In the genomic region with DNA sequence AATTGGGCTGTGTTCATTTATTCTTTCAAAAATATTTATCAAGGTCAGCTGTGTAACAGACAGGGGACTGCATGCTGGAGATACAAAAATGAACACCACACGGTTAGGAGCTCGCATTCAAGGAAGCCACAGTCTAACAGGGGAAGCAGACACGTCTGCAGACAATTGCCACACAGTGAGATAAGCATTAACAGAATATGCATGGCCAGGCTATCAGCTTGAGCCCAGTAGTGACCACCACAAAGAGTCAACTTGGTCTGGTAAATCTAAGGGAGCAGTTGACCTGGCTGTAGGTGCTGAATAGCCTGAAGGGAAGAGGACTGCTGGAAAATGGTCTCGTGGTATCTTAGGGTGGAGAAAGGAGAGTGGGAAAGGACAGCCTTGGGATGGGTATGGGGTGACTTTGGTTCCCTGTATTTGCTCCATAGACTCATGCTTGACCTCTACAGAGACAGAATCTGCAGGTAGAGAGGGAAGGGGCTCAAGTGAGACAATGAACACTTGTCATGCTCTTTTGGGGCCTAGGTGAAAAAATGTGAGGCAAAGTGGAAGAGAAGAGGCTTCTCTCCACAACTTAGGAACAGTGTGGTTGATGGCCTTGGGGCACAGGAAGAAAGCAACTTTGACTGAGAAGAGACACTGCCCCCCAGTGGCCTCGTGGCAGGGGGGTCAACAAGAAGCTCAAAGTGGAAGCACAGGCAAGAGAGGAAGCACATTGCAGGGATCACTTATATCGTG, we compare ENCODE assay signal across 8 cellular contexts. TPM values are rescaled to one million over a fixed set of nuclear protein-coding genes. Genes with fewer than 3 reads are reported as not detected.
A peak's percentile ranks its signal among the peaks of the same experiment; 100 is the strongest.
DNase-seq lines count a peak whose midpoint lies in the region; ATAC-seq and TF ChIP-seq lines count a peak whose summit lies in the region.

No MANE protein-coding gene starts in this region.

- H3K9ac ChIP-seq in BLaER1 = no peak overlapping the region; the same call in 1 of the 2 replicates
- no peak overlapping the region for H3K9ac ChIP-seq in Karpas-422 (ENCODE audit: low read length)
- H3K9ac ChIP-seq in neural progenitor cell = no peak overlapping the region

- peaks cover 7% of the 10 kb centered on the region for H3K27me3 Mint-ChIP-seq in neural progenitor cell (ENCODE audit: insufficient read depth, low read depth)

- H3K9me3 ChIP-seq in BLaER1 (no peaks in the 10 kb centered on the region), Karpas-422 (ENCODE audit: low read length) (no peaks in the 10 kb centered on the region), PC-9 (ENCODE audit: insufficient read depth, low read depth) (no peaks in the 10 kb centered on the region), neural progenitor cell (ENCODE audit: low read depth) (no peaks in the 10 kb centered on the region), suprapubic skin (no peaks in the 10 kb centered on the region)

- no peaks in the 10 kb centered on the region for H3K27me3 ChIP-seq in BLaER1
- H3K27me3 ChIP-seq in Karpas-422 (ENCODE audit: low read length) = no peaks in the 10 kb centered on the region
- no peaks in the 10 kb centered on the region for H3K27me3 ChIP-seq in PC-9 (ENCODE audit: insufficient read depth, low read depth)
- peaks cover 2% of the 10 kb centered on the region for H3K27me3 ChIP-seq in neural progenitor cell
- H3K27me3 ChIP-seq in suprapubic skin = no peaks in the 10 kb centered on the region

- peak; percentile 61 for ATAC-seq in GM19438 (IDR thresholded peaks at IDR 0.05; ENCODE audit: low read depth, unreplicated experiment)

- BruUV-seq in PC-9 (replicated peaks; lab: Mats Ljungman, UMichigan) = no TSS peak

- H3K27ac ChIP-seq in BLaER1 (no peak overlapping the region), Karpas-422 (ENCODE audit: low read length) (no peak overlapping the region), PC-9 (no peak overlapping the region), neural progenitor cell (no peak overlapping the region), suprapubic skin (no peak overlapping the region)

- 59% methylated on average over 6 of the region's 6 CpGs for WGBS in suprapubic skin

- POLR2A ChIA-PET in PC-9 (lab: Charles Lee; ENCODE audit: unreplicated experiment) = interaction anchor here (0.6 kb wide), 1 partner anchor 766 kb away, joined by 6 read pairs; no protein-coding TSS in a partner anchor

- H3K36me3 Mint-ChIP-seq in neural progenitor cell = no peaks in the 10 kb centered on the region

- H3K4me2 ChIP-seq in BLaER1 (peak overlapping the region; percentile 56), Karpas-422 (ENCODE audit: low read depth, low read length, poor library complexity, severe bottlenecking) (no peak overlapping the region), PC-9 (no peak overlapping the region), neural progenitor cell (no peak overlapping the region)

- TF ChIP-seq CTCF in PC-9 (conservative IDR thresholded peaks at IDR 0.05) (peak; percentile 83), neural progenitor cell (IDR thresholded peaks at IDR 0.05) (peak; percentile 74), suprapubic skin (IDR thresholded peaks at IDR 0.05) (peak in 1 of 2 donors; percentile 46)

- H3K9me2 ChIP-seq in Karpas-422 (replicated peaks; ENCODE audit: insufficient read depth, low read length) = no peaks in the 10 kb centered on the region
- H3K9me2 ChIP-seq in PC-9 (ENCODE audit: insufficient read depth) = no peaks in the 10 kb centered on the region

- H4K20me1 ChIP-seq in BLaER1 = no peaks in the 10 kb centered on the region
- H4K20me1 ChIP-seq in Karpas-422 (ENCODE audit: insufficient read depth, low read depth, low read length) = no peaks in the 10 kb centered on the region
- no peaks in the 10 kb centered on the region; the same call in 1 of the 2 replicates for H4K20me1 ChIP-seq in PC-9 (ENCODE audit: insufficient read depth)
- no peaks in the 10 kb centered on the region for H4K20me1 ChIP-seq in neural progenitor cell (ENCODE audit: low read depth)

- H3K4me1 ChIP-seq in BLaER1 (peaks cover 35% of the 10 kb centered on the region), Karpas-422 (ENCODE audit: low read length) (peaks cover 27% of the 10 kb centered on the region), PC-9 (replicated peaks; ENCODE audit: insufficient read depth) (no peaks in the 10 kb centered on the region), neural progenitor cell (peaks cover 11% of the 10 kb centered on the region), suprapubic skin (no peaks in the 10 kb centered on the region)

- H3F3A ChIP-seq in PC-9 (ENCODE audit: insufficient read depth, low read depth) = no peaks in the 10 kb centered on the region
- H3F3A ChIP-seq in neural progenitor cell (ENCODE audit: low read depth) = peaks cover 10% of the 10 kb centered on the region

- H3K9me3 Mint-ChIP-seq in neural progenitor cell = no peaks in the 10 kb centered on the region

- no peak overlapping the region for H2AFZ ChIP-seq in Karpas-422 (ENCODE audit: low read length)
- no peak overlapping the region for H2AFZ ChIP-seq in PC-9
- H2AFZ ChIP-seq in neural progenitor cell (replicated peaks) = peak overlapping the region; percentile 1

- intact Hi-C loops in PC-9 (cut with micrococcal nuclease; ENCODE audit: unreplicated experiment) = loop anchor here (1.0 to 10.0 kb wide), 6 partner anchors 57 to 1305 kb away; a partner anchor contains a TSS

- H3K36me3 ChIP-seq in BLaER1 (no peaks in the 10 kb centered on the region), Karpas-422 (ENCODE audit: insufficient read depth, low read length) (no peaks in the 10 kb centered on the region), PC-9 (ENCODE audit: low read depth) (no peaks in the 10 kb centered on the region), neural progenitor cell (no peaks in the 10 kb centered on the region), suprapubic skin (no peaks in the 10 kb centered on the region)

- no peak overlapping the region for H3K27ac Mint-ChIP-seq in neural progenitor cell

- DNase-seq in Karpas-422 = peak; percentile 93
- DNase-seq in PC-9 = peak; percentile 45 to 66
- DNase-seq in activated T-cell treated with anti-CD3 and anti-CD28 coated beads for 48 hours (ENCODE audit: low read depth) = peak; percentile 61
- peak; percentile 56 for DNase-seq in fibroblast of gingiva (ENCODE audit: low read depth)
- DNase-seq in neural progenitor cell (ENCODE audit: low spot score) = peak; percentile 78
- peak; percentile 73 to 80 for DNase-seq in suprapubic skin (ENCODE audit: low spot score in 2 of 2)

- CTCF ChIA-PET in PC-9 (lab: Charles Lee) = interaction anchor here (0.6 to 2.3 kb wide), 9 partner anchors 109 to 697 kb away, joined by 3 to 22 read pairs (median 4); a partner anchor contains a TSS

- peaks cover 14% of the 10 kb centered on the region for H3K4me1 Mint-ChIP-seq in neural progenitor cell

- H3K4me3 ChIP-seq in BLaER1 (no peak overlapping the region), Karpas-422 (ENCODE audit: low read length) (no peak overlapping the region), PC-9 (no peak overlapping the region), neural progenitor cell (no peak overlapping the region), suprapubic skin (no peak overlapping the region)

- TF ChIP-seq EP300 in suprapubic skin (IDR thresholded peaks at IDR 0.05) = no peak

- H3K4me3 Mint-ChIP-seq in neural progenitor cell = no peak overlapping the region

- no peak for TF ChIP-seq POLR2A in suprapubic skin (IDR thresholded peaks at IDR 0.05)

- H3K79me2 ChIP-seq in Karpas-422 (ENCODE audit: low read length) (no peaks in the 10 kb centered on the region), PC-9 (ENCODE audit: low read depth) (no peaks in the 10 kb centered on the region), neural progenitor cell (ENCODE audit: low read depth) (no peaks in the 10 kb centered on the region)

RNA-seq across cellular contexts. Expression of a gene that starts 7.6 kb away (rescaled TPM):
- 3.2 TPM in 2 replicates for total RNA-seq in Karpas-422 (2014; rRNA removed; shearing (Covaris generic); ENCODE audit: low replicate concordance)
- total RNA-seq in PC-9 (2021) (2.3 and 3.0 TPM in 2 replicates), neural progenitor cell (ENCODE audit: low replicate concordance) (1.3 and 3.4 TPM in 2 replicates), suprapubic skin (10 to 100 TPM; 11.0 to 21.8 (median 16.8) TPM)

RNA-seq across cellular contexts. Expression of a gene that starts 57.1 kb away (rescaled TPM):
- total RNA-seq in Karpas-422 (2014; rRNA removed; shearing (Covaris generic); ENCODE audit: low replicate concordance) = 94.6 and 133 TPM in 2 replicates
- total RNA-seq in PC-9 (2021) (101 and 131 TPM in 2 replicates), neural progenitor cell (ENCODE audit: low replicate concordance) (257 and 400 TPM in 2 replicates), suprapubic skin (10 to 100 TPM; 59.9 to 94.7 (median 75.0) TPM)
